ENCODE assay signal across 8 cellular contexts in genomic region chr4:6673660-6674499, GRCh38. TPM values are rescaled to one million over a fixed set of nuclear protein-coding genes. Genes with fewer than 3 reads are reported as not detected.
A peak's percentile ranks its signal among the peaks of the same experiment; 100 is the strongest.
DNase-seq lines count a peak whose midpoint lies in the region; ATAC-seq, FAIRE-seq and TF ChIP-seq lines count a peak whose summit lies in the region.

No MANE protein-coding gene starts in this region.

- ATAC-seq in GM18868 (IDR thresholded peaks at IDR 0.05; ENCODE audit: unreplicated experiment) (peak; percentile 70), HG03103 (IDR thresholded peaks at IDR 0.05; ENCODE audit: low read depth, unreplicated experiment) (peak; percentile 57)
- ATAC-seq in activated CD4-positive, CD25-positive, alpha-beta regulatory T cell treated with anti-CD3 and anti-CD28 coated beads, Interleukin-2, amount 50 U/mL, for 24 hours, result peak; percentile 83 to 87

- FAIRE-seq in kidney (lab: Jason Lieb, UNC), result no peak

- CTCF ChIA-PET in AG04449 (lab: Yijun Ruan, JAX), result interaction anchor here (1.0 to 2.5 kb wide), 5 partner anchors 10 to 31 kb away, joined by 3 to 8 read pairs (median 6); no protein-coding TSS in a partner anchor

- DNase-seq in AG04449 (ENCODE audit: low read depth, low spot score) (peak; percentile 74), NCI-H226 (peak; percentile 93), cerebellar nuclear complex (lab: John Stamatoyannopoulos, UW) (peak; percentile 29 to 83), kidney (peak; percentile 98)
- peak; percentile 88 to 91 for DNase-seq in stimulated activated CD4-positive, alpha-beta T cell treated with anti-CD3 and anti-CD28 coated beads, Interleukin-15, amount 100 ng/mL, for 1 hour (ENCODE audit: low read depth in 1 of 2, low spot score in 1 of 2)

- TF ChIP-seq CTCF in AG04449 (IDR thresholded peaks at IDR 0.05; ENCODE audit: insufficient read depth, low read length, missing control alignments) (no peak), kidney (IDR thresholded peaks at IDR 0.05; ENCODE audit: borderline replicate concordance, extremely low read depth, insufficient read depth) (no peak)

- intact Hi-C loops in kidney (cut with DNase I), result no loop called here

- peaks cover 14 to 23% of the 10 kb centered on the region in 2 donors for H3K4me1 ChIP-seq in kidney (ENCODE audit: control insufficient read depth in 1 of 2, insufficient read depth in 1 of 2, low read depth in 1 of 2, low read length in 2 of 2)

- peak overlapping the region; percentile 77 to 82 for H3K27ac ChIP-seq in kidney (ENCODE audit: low read depth in 2 of 2, low read length in 2 of 2)

- H3K36me3 ChIP-seq in kidney (ENCODE audit: control insufficient read depth in 1 of 2, insufficient read depth in 2 of 2, low read length in 2 of 2), result peaks cover 0 to 2% of the 10 kb centered on the region in 2 donors

- H3K9me3 ChIP-seq in kidney (ENCODE audit: control insufficient read depth in 1 of 2, low read length in 2 of 2), result no peaks in the 10 kb centered on the region

- H3K4me3 ChIP-seq in AG04449 (ENCODE audit: low read depth, low read length) (peak overlapping the region; percentile 73), kidney (ENCODE audit: low read length in 2 of 2) (peak overlapping the region; percentile 68 to 85)

- POLR2A ChIA-PET in AG04449 (lab: Yijun Ruan, JAX), result interaction anchor here (0.6 to 1.8 kb wide), 13 partner anchors 9 to 738 kb away, joined by 3 to 13 read pairs (median 4); partner anchors contain the start of genes BLOC1S4, MRFAP1 and MRFAP1L1

- H3K9ac ChIP-seq in kidney (ENCODE audit: low read length in 2 of 2), result peak overlapping the region; percentile 67 to 71

RNA-seq across cellular contexts. Expression of gene S100P, which starts 19.8 kb away (rescaled TPM):
- not detected for total RNA-seq in kidney
- polyA plus RNA-seq in kidney (ENCODE audit: insufficient read depth, low read depth, low replicate concordance), result not detected

RNA-seq across cellular contexts. Expression of gene MRFAP1, which starts 33.4 kb away (rescaled TPM):
- 264 TPM for total RNA-seq in kidney
- 406 TPM for polyA plus RNA-seq in kidney (ENCODE audit: insufficient read depth, low read depth, low replicate concordance)

RNA-seq across cellular contexts. Expression of gene MRFAP1L1, which starts 35.8 kb away (rescaled TPM):
- total RNA-seq in kidney, result 57.1 TPM
- 69.1 TPM for polyA plus RNA-seq in kidney (ENCODE audit: insufficient read depth, low read depth, low replicate concordance)

RNA-seq across cellular contexts. Expression of gene BLOC1S4, which starts 42.1 kb away (rescaled TPM):
- total RNA-seq in kidney, result 14.2 TPM
- 12.3 TPM for polyA plus RNA-seq in kidney (ENCODE audit: insufficient read depth, low read depth, low replicate concordance)

Comparison
In these comparisons a context has a peak if more than half of its experiments do, and no peak if none do; other contexts are left out.
1. Peak in every context shown above with its lines: DNase-seq, ATAC-seq, H3K4me3 ChIP-seq and H3K27ac ChIP-seq.